1 cellular context compared by ENCODE assay signal in genomic region chr7:6546852-6547251, GRCh38.
TF ChIP-seq lines count a peak whose summit lies in the region.

No MANE protein-coding gene starts in this region.

TF ChIP-seq in HepG2, 621 proteins besides CTCF, POLR2A, EP300 and RAD21:
- TF ChIP-seq NFYB (CRISPR knock-in tag; IDR thresholded peaks at IDR 0.05) (peak; percentile 61), ZXDC (CRISPR knock-in tag; IDR thresholded peaks at IDR 0.05) (no peak), CREB1 (IDR thresholded peaks at IDR 0.05) (no peak), CREB1 (CRISPR knock-in tag; IDR thresholded peaks at IDR 0.05) (0 out of 2 replicates have a peak, but pooled peaks have one; percentile 43), ZBTB14 (CRISPR knock-in tag; IDR thresholded peaks at IDR 0.05) (no peak), SUZ12 (IDR thresholded peaks at IDR 0.05; ENCODE audit: low read depth, low read length) (peak; percentile 35; the same call in 1 of the 2 replicates), GABPB1 (CRISPR knock-in tag; IDR thresholded peaks at IDR 0.05) (peak; percentile 35; the same call in 1 of the 2 replicates), ZNF577 (CRISPR knock-in tag; IDR thresholded peaks at IDR 0.05; ENCODE audit: borderline replicate concordance, low read depth) (no peak), ELF3 (CRISPR knock-in tag; IDR thresholded peaks at IDR 0.05) (peak; percentile 44; the same call in 1 of the 2 replicates), THAP11 (CRISPR knock-in tag; IDR thresholded peaks at IDR 0.05) (peak; percentile 97), ATAD3A (CRISPR knock-in tag; IDR thresholded peaks at IDR 0.05) (no peak), THAP8 (CRISPR knock-in tag; IDR thresholded peaks at IDR 0.05; ENCODE audit: borderline replicate concordance) (no peak), HOXA5 (CRISPR knock-in tag; IDR thresholded peaks at IDR 0.05) (no peak), ZNF563 (CRISPR knock-in tag; IDR thresholded peaks at IDR 0.05) (no peak), GABPA (IDR thresholded peaks at IDR 0.05; ENCODE audit: low read depth, low read length) (no peak), GABPA (CRISPR knock-in tag; IDR thresholded peaks at IDR 0.05; ENCODE audit: low read depth) (peak; percentile 57), SIN3B (IDR thresholded peaks at IDR 0.05; ENCODE audit: low read length) (no peak), HCFC1 (IDR thresholded peaks at IDR 0.05; ENCODE audit: low read depth, low read length) (peak; percentile 64; the same call in 1 of the 2 replicates), ZNF143 (CRISPR knock-in tag; IDR thresholded peaks at IDR 0.05) (peak; percentile 87), RBM22 (optimal IDR thresholded peaks at IDR 0.05; ENCODE audit: low read length) (no peak), REPIN1 (CRISPR knock-in tag; IDR thresholded peaks at IDR 0.05; ENCODE audit: borderline replicate concordance, low read depth) (no peak), ZNF772 (CRISPR knock-in tag; IDR thresholded peaks at IDR 0.05) (no peak), HDAC2 (CRISPR knock-in tag; IDR thresholded peaks at IDR 0.05) (no peak), KDM4B (CRISPR knock-in tag; IDR thresholded peaks at IDR 0.05) (no peak), NFYC (CRISPR knock-in tag; IDR thresholded peaks at IDR 0.05) (peak; percentile 77), HMG20A (CRISPR knock-in tag; IDR thresholded peaks at IDR 0.05; ENCODE audit: borderline replicate concordance) (no peak)
- TF ChIP-seq, protein P1, sequence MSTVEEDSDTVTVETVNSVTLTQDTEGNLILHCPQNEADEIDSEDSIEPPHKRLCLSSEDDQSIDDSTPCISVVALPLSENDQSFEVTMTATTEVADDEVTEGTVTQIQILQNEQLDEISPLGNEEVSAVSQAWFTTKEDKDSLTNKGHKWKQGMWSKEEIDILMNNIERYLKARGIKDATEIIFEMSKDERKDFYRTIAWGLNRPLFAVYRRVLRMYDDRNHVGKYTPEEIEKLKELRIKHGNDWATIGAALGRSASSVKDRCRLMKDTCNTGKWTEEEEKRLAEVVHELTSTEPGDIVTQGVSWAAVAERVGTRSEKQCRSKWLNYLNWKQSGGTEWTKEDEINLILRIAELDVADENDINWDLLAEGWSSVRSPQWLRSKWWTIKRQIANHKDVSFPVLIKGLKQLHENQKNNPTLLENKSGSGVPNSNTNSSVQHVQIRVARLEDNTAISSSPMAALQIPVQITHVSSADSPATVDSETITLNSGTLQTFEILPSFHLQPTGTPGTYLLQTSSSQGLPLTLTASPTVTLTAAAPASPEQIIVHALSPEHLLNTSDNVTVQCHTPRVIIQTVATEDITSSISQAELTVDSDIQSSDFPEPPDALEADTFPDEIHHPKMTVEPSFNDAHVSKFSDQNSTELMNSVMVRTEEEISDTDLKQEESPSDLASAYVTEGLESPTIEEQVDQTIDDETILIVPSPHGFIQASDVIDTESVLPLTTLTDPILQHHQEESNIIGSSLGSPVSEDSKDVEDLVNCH (CRISPR knock-in tag; IDR thresholded peaks at IDR 0.05), result no peak
- TF ChIP-seq, protein P2, sequence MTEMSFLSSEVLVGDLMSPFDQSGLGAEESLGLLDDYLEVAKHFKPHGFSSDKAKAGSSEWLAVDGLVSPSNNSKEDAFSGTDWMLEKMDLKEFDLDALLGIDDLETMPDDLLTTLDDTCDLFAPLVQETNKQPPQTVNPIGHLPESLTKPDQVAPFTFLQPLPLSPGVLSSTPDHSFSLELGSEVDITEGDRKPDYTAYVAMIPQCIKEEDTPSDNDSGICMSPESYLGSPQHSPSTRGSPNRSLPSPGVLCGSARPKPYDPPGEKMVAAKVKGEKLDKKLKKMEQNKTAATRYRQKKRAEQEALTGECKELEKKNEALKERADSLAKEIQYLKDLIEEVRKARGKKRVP (CRISPR knock-in tag; IDR thresholded peaks at IDR 0.05), result no peak
TF ChIP-seq in HepG2: peak in this region for 10.
